7 cellular contexts compared by ENCODE assay signal in genomic region chr16:28935924-28936783, GRCh38. TPM values are rescaled to one million over a fixed set of nuclear protein-coding genes. Genes with fewer than 3 reads are reported as not detected.
DNase-seq lines count a peak whose midpoint lies in the region; ATAC-seq and TF ChIP-seq lines count a peak whose summit lies in the region.

No MANE protein-coding gene starts in this region.

- H3K27ac ChIP-seq in tibial nerve = no peak overlapping the region

- no peaks in the 10 kb centered on the region for H3K9me3 ChIP-seq in tibial nerve

- no peak for TF ChIP-seq CTCF in tibial nerve (IDR thresholded peaks at IDR 0.05)

- WGBS in tibial nerve, 2 donors = 29 to 37% methylated on average over 29 to 34 of the region's 36 CpGs

- H3K4me1 ChIP-seq in tibial nerve = peaks cover 0 to 14% (median 0%) of the 10 kb centered on the region in 4 donors

- no peaks in the 10 kb centered on the region for H3K27me3 ChIP-seq in tibial nerve

- no peak for TF ChIP-seq EP300 in tibial nerve (IDR thresholded peaks at IDR 0.05)

- H3K4me3 ChIP-seq in tibial nerve = peak overlapping the region in 1 of 4 donors; percentile 33

- TF ChIP-seq POLR2A in tibial nerve (IDR thresholded peaks at IDR 0.05) = no peak

- ATAC-seq in GM18867 (IDR thresholded peaks at IDR 0.05; ENCODE audit: unreplicated experiment) (peak; percentile 61), HG03135 (IDR thresholded peaks at IDR 0.05; ENCODE audit: unreplicated experiment) (peak; percentile 74)

- DNase-seq in SIG-M5 treated with dmso at 0.1 percent for 504 hours (lab: John Stamatoyannopoulos, UW; ENCODE audit: unreplicated experiment) = peak; percentile 91
- DNase-seq in activated gamma-delta T cell treated with Interleukin-2 at 50 U/mL for 16 hours = peak; percentile 70
- peak; percentile 27 for DNase-seq in glomerular endothelial cell (ENCODE audit: extremely low read depth, low read depth, low spot score)
- peak; percentile 75 for DNase-seq in pons (ENCODE audit: low spot score)
- peak; percentile 57 to 73 for DNase-seq in tibial nerve (ENCODE audit: low spot score in 2 of 2)

- no peaks in the 10 kb centered on the region for H3K36me3 ChIP-seq in tibial nerve

RNA-seq across cellular contexts. Expression of gene CD19, which starts 4.4 kb away (rescaled TPM):
- total RNA-seq in glomerular endothelial cell = not detected in 2 replicates
- 1 to 10 TPM in 1 of 4 donors, under 1 TPM in 1, not detected in 2; 0.59 to 1.3 TPM for total RNA-seq in tibial nerve

RNA-seq across cellular contexts. Expression of gene RABEP2, which starts 11.1 kb away (rescaled TPM):
- total RNA-seq in glomerular endothelial cell (61.0 and 76.5 TPM in 2 replicates), tibial nerve (10 to 100 TPM; 30.3 to 57.0 (median 32.4) TPM)

RNA-seq across cellular contexts. Expression of gene NFATC2IP, which starts 14.6 kb away (rescaled TPM):
- total RNA-seq in glomerular endothelial cell (21.0 and 38.7 TPM in 2 replicates), tibial nerve (10 to 100 TPM; 32.1 to 34.5 (median 34.0) TPM)

RNA-seq across cellular contexts. Expression of gene SPNS1, which starts 38.4 kb away (rescaled TPM):
- total RNA-seq in glomerular endothelial cell = 58.5 and 74.8 TPM in 2 replicates
- 10 to 100 TPM in 3 of 4 donors, 1 to 10 TPM in 1; 9.8 to 38.4 (median 25.6) TPM for total RNA-seq in tibial nerve

RNA-seq across cellular contexts. Expression of gene LAT, which starts 48.7 kb away (rescaled TPM):
- total RNA-seq in glomerular endothelial cell = 2.3 and 3.0 TPM in 2 replicates
- 10 to 100 TPM in 3 of 4 donors, 1 to 10 TPM in 1; 9.4 to 15.3 (median 12.4) TPM for total RNA-seq in tibial nerve

Comparison
In these comparisons a context has a peak if more than half of its experiments do, and no peak if none do; other contexts are left out.
1. DNase-seq: peak in every context shown above with its lines; median percentile 91 in SIG-M5 treated with dmso at 0.1 percent for 504 hours; 75 in pons; 70 in activated gamma-delta T cell treated with Interleukin-2 at 50 U/mL for 16 hours; 65 in tibial nerve; 27 in glomerular endothelial cell.